Comparison of ENCODE assay signal across 15 cellular contexts in genomic region chr4:78288327-78288726, GRCh38.
A peak's percentile ranks its signal among the peaks of the same experiment; 100 is the strongest.
DNase-seq lines count a peak whose midpoint lies in the region; ATAC-seq and TF ChIP-seq lines count a peak whose summit lies in the region.
"Had no signal": no experiment of that assay in that cellular context is flagged by ENCODE, and none has a peak within 500 bp of the region (broad histone marks: within the 10 kb centered on the region; RNA-seq: fewer than 3 reads in every experiment).

No MANE protein-coding gene starts in this region.

- H3K36me3 Mint-ChIP-seq in mesothelial cell of epicardium, result peaks cover 29% of the 10 kb centered on the region
- H3K36me3 Mint-ChIP-seq in activated CD4-positive, alpha-beta memory T cell treated with anti-CD3 and anti-CD28 coated beads for 36 hours, result no peaks in the 10 kb centered on the region

- H3K27ac Mint-ChIP-seq in mesothelial cell of epicardium, result peak overlapping the region; percentile 31
- no peak overlapping the region for H3K27ac Mint-ChIP-seq in activated CD4-positive, alpha-beta memory T cell treated with anti-CD3 and anti-CD28 coated beads for 36 hours

- no peaks in the 10 kb centered on the region for H3K9me3 ChIP-seq in SK-N-MC (ENCODE audit: low read depth, low read length)

- no peak for ATAC-seq in Right ventricle myocardium superior (ENCODE audit: poor library complexity)
- ATAC-seq: K562 had no signal

- TF ChIP-seq CTCF in mesothelial cell of epicardium (IDR thresholded peaks at IDR 0.05; ENCODE audit: unreplicated experiment), result no peak

- H3K27ac ChIP-seq in SK-N-MC, result no peak overlapping the region
- H3K27ac ChIP-seq: RWPE1 had no signal

- no peaks in the 10 kb centered on the region for H3K27me3 Mint-ChIP-seq in mesothelial cell of epicardium (ENCODE audit: low read depth)
- no peaks in the 10 kb centered on the region for H3K27me3 Mint-ChIP-seq in activated CD4-positive, alpha-beta memory T cell treated with anti-CD3 and anti-CD28 coated beads for 36 hours

- no peak overlapping the region for H3K4me3 Mint-ChIP-seq in mesothelial cell of epicardium
- no peak overlapping the region for H3K4me3 Mint-ChIP-seq in activated CD4-positive, alpha-beta memory T cell treated with anti-CD3 and anti-CD28 coated beads for 36 hours

- POLR2A ChIA-PET in activated CD4-positive, alpha-beta memory T cell treated with anti-CD3 and anti-CD28 coated beads for 36 hours (lab: Charles Lee), result no interaction called here

- H3K4me3 ChIP-seq in SK-N-MC, result no peak overlapping the region
- H3K4me3 ChIP-seq: K562 had no signal

- no peaks in the 10 kb centered on the region for H3K36me3 ChIP-seq in SK-N-MC (ENCODE audit: insufficient read depth, low read length)

- DNase-seq in SK-N-MC (ENCODE audit: low read depth, low spot score), result peak; percentile 22
- DNase-seq in dedifferentiated amniotic fluid mesenchymal stem cell (ENCODE audit: extremely low spot score), result peak; percentile 84
- no peak for DNase-seq in mesothelial cell of epicardium (ENCODE audit: low spot score in 2 of 2, unreplicated experiment in 2 of 2)
- no peak for DNase-seq in CD1c-positive myeloid dendritic cell (ENCODE audit: extremely low spot score)
- no peak for DNase-seq in Right ventricle myocardium superior
- no peak for DNase-seq in HuH-7 (ENCODE audit: low spot score)
- DNase-seq in activated CD4-positive, alpha-beta memory T cell treated with anti-CD3 and anti-CD28 coated beads for 36 hours, result no peak
- DNase-seq: C1 segment of cervical spinal cord, COR-L47, DMS153, NCI-H1048, NCI-H226, NCI-H526 treated with DMSO at 0.1 percent for 48 hours had no signal

- CTCF ChIA-PET in activated CD4-positive, alpha-beta memory T cell treated with anti-CD3 and anti-CD28 coated beads for 36 hours (lab: Charles Lee), result no interaction called here

- H3K9me3 Mint-ChIP-seq in mesothelial cell of epicardium, result no peaks in the 10 kb centered on the region
- H3K9me3 Mint-ChIP-seq in activated CD4-positive, alpha-beta memory T cell treated with anti-CD3 and anti-CD28 coated beads for 36 hours, result no peaks in the 10 kb centered on the region

- intact Hi-C loops in Right ventricle myocardium superior (cut with DNase I), result no loop called here
- intact Hi-C loops in activated CD4-positive, alpha-beta memory T cell treated with anti-CD3 and anti-CD28 coated beads for 36 hours (cut with micrococcal nuclease), result no loop called here

- no peak overlapping the region for H3K9ac ChIP-seq in SK-N-MC (ENCODE audit: insufficient read length)

- H3K4me1 Mint-ChIP-seq in mesothelial cell of epicardium, result peaks cover 27% of the 10 kb centered on the region
- H3K4me1 Mint-ChIP-seq in activated CD4-positive, alpha-beta memory T cell treated with anti-CD3 and anti-CD28 coated beads for 36 hours (ENCODE audit: low read depth), result no peaks in the 10 kb centered on the region

Comparison
In these comparisons a context has a peak if more than half of its experiments do, and no peak if none do; other contexts are left out.
1. DNase-seq: peak in SK-N-MC (single experiment) and dedifferentiated amniotic fluid mesenchymal stem cell (single experiment); none in mesothelial cell of epicardium (0 of 2), CD1c-positive myeloid dendritic cell (single experiment), Right ventricle myocardium superior (single experiment), HuH-7 (single experiment) and activated CD4-positive, alpha-beta memory T cell treated with anti-CD3 and anti-CD28 coated beads for 36 hours (single experiment).